1 cellular context compared by ENCODE assay signal in genomic region chr20:25402583-25402982, GRCh38.
TF ChIP-seq lines count a peak whose summit lies in the region.

No MANE protein-coding gene starts in this region.

TF ChIP-seq in GM23338, 12 proteins besides CTCF, POLR2A, EP300 and RAD21 (continued from another document):
- TF ChIP-seq, protein P1, sequence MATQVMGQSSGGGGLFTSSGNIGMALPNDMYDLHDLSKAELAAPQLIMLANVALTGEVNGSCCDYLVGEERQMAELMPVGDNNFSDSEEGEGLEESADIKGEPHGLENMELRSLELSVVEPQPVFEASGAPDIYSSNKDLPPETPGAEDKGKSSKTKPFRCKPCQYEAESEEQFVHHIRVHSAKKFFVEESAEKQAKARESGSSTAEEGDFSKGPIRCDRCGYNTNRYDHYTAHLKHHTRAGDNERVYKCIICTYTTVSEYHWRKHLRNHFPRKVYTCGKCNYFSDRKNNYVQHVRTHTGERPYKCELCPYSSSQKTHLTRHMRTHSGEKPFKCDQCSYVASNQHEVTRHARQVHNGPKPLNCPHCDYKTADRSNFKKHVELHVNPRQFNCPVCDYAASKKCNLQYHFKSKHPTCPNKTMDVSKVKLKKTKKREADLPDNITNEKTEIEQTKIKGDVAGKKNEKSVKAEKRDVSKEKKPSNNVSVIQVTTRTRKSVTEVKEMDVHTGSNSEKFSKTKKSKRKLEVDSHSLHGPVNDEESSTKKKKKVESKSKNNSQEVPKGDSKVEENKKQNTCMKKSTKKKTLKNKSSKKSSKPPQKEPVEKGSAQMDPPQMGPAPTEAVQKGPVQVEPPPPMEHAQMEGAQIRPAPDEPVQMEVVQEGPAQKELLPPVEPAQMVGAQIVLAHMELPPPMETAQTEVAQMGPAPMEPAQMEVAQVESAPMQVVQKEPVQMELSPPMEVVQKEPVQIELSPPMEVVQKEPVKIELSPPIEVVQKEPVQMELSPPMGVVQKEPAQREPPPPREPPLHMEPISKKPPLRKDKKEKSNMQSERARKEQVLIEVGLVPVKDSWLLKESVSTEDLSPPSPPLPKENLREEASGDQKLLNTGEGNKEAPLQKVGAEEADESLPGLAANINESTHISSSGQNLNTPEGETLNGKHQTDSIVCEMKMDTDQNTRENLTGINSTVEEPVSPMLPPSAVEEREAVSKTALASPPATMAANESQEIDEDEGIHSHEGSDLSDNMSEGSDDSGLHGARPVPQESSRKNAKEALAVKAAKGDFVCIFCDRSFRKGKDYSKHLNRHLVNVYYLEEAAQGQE (IDR thresholded peaks at IDR 0.05; ENCODE audit: unreplicated experiment) = no peak
- TF ChIP-seq EZH2 (IDR thresholded peaks at IDR 0.05; ENCODE audit: low read depth, unreplicated experiment) = no peak
- no peak for TF ChIP-seq ZNF462 (CRISPR knock-in tag; IDR thresholded peaks at IDR 0.05)
- no peak for TF ChIP-seq STAT1 (IDR thresholded peaks at IDR 0.05; ENCODE audit: unreplicated experiment)
- no peak for TF ChIP-seq POLR2AphosphoS5 (IDR thresholded peaks at IDR 0.05; ENCODE audit: low read depth)
- no peak for TF ChIP-seq ZNF331 (CRISPR knock-in tag; IDR thresholded peaks at IDR 0.05; ENCODE audit: low read depth)
- no peak for TF ChIP-seq NANOG (IDR thresholded peaks at IDR 0.05; ENCODE audit: borderline replicate concordance)
